ENCODE assay signal across 1 cellular context in the genomic region with DNA sequence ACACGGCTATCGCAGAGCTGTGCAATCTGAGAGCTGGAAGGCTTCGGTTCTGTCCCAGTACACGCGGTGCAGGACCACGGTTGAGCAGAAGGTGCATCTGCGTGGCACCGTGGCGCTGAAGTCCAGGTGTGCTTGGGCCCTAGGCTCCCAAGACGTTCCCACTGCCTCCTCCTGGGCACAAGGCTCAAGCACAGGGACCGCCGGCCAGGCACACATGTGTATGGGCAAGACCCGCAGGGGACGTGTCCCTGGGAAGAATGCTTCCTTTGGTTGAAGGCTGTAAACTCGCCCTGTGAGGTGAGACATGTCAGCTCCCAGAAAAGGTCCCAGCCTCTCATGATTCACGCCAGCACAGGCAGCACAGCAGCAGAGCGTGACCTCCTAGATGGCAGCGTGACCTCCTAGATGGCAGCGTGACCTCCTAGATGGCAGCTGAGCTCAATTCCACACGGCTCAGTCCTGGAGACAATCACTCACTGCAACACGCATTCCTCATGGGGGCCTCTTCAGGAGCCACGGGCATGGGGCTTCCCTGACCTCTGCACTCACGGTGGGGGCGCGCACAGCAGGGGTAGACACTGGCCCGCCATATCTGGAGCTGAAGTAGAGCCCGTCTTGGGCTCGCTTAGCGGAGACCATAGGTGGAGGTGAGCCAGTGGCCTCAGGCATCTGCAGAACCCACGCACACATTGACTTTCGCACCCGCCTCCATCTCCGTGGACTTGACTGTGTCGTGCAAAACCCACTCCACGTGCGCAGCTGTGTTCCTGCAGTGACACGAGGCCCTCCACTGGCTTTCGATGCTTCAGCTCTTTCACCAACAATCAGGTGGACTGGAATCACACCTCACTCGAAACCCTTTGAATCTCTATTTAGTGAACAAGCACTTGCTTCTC.
TF ChIP-seq lines count a peak whose summit lies in the region.

No MANE protein-coding gene starts in this region.

TF ChIP-seq in IMR-90, 13 proteins besides CTCF, POLR2A, EP300 and RAD21 (continued from another document):
- TF ChIP-seq SMC3 (IDR thresholded peaks at IDR 0.05; ENCODE audit: low read depth, low read length) (no peak), NFE2L2 (IDR thresholded peaks at IDR 0.05; ENCODE audit: low read depth, low read length) (no peak), BHLHE40 (IDR thresholded peaks at IDR 0.05; ENCODE audit: low read depth, low read length) (no peak), RCOR1 (IDR thresholded peaks at IDR 0.05; ENCODE audit: insufficient replicate concordance, low read length) (no peak), RFX5 (IDR thresholded peaks at IDR 0.05; ENCODE audit: low read depth, low read length) (no peak)
